8 cellular contexts compared by ENCODE assay signal in genomic region chr20:62740286-62741141, GRCh38. TPM values are rescaled to one million over a fixed set of nuclear protein-coding genes. Genes with fewer than 3 reads are reported as not detected.
DNase-seq lines count a peak whose midpoint lies in the region; ATAC-seq, FAIRE-seq and TF ChIP-seq lines count a peak whose summit lies in the region.

No MANE protein-coding gene starts in this region.

- H4K20me1 ChIP-seq in GM23248 (ENCODE audit: insufficient read depth): no peaks in the 10 kb centered on the region
- no peaks in the 10 kb centered on the region for H4K20me1 ChIP-seq in H1 (replicated peaks in 1 of 2; ENCODE audit: control insufficient read depth in 1 of 2, insufficient read depth in 2 of 2, low read length in 2 of 2)

- peaks cover 20% of the 10 kb centered on the region for H3K4me1 ChIP-seq in GM23248 (ENCODE audit: insufficient read depth)
- peaks cover 0 to 11% (median 5%) of the 10 kb centered on the region in 4 experiments; a peak in 5 of 7 replicates for H3K4me1 ChIP-seq in H1 (replicated peaks in 1 of 4; ENCODE audit: control insufficient read depth in 3 of 4, insufficient read depth in 4 of 4, low read length in 3 of 4)
- no peaks in the 10 kb centered on the region for H3K4me1 ChIP-seq in psoas muscle

- H3K27me3 ChIP-seq in GM23248 (replicated peaks; ENCODE audit: insufficient read depth) (no peaks in the 10 kb centered on the region), MG63 (no peaks in the 10 kb centered on the region), H1 (replicated peaks in 1 of 4; ENCODE audit: control insufficient read depth in 3 of 4, extremely low read depth in 1 of 4, insufficient read depth in 3 of 4, low read length in 3 of 4) (0 out of 7 replicates have a peak, but pooled peaks cover 0 to 3% (median 0%) of the 10 kb centered on the region in 4 experiments), psoas muscle (ENCODE audit: insufficient read depth in 3 of 3, low read length in 2 of 3) (peaks cover 0 to 74% (median 18%) of the 10 kb centered on the region in 3 donors)

- H3K9me2 ChIP-seq in GM23248 (ENCODE audit: insufficient read depth): no peaks in the 10 kb centered on the region

- H2BK20ac ChIP-seq in H1 (ENCODE audit: low read length): no peak overlapping the region

- TF ChIP-seq CTCF in H1 (IDR thresholded peaks at IDR 0.05; ENCODE audit: control extremely low read depth in 1 of 3, insufficient read depth in 1 of 3, low read depth in 1 of 3, low read length in 3 of 3) (no peak), psoas muscle (IDR thresholded peaks at IDR 0.05) (no peak)

- no peak overlapping the region for H3K4ac ChIP-seq in H1 (replicated peaks; ENCODE audit: insufficient read length, low read depth, low read length)

- H3K23me2 ChIP-seq in H1 (ENCODE audit: low read depth, low read length): no peaks in the 10 kb centered on the region

- WGBS in GM23248 (ENCODE audit: low coverage in 1 of 2, low lambda C conversion rate in 2 of 2, missing lambda C conversion rate in 2 of 2), 2 experiments: 19 to 23% methylated on average over 26 to 27 of the region's 28 CpGs
- whole genome bisulfite sequencing in H1 (ENCODE audit: extremely low coverage in 1 of 2, insufficient coverage in 1 of 2, insufficient read length in 1 of 2, insufficient replicate concordance in 2 of 2, low coverage in 1 of 2, low lambda C conversion rate in 2 of 2, missing lambda C conversion rate in 1 of 2), 2 experiments: 85% methylated on average over 28 of the region's 28 CpGs; no CpG with 5 or more reads in 1 of the 2 experiments
- 12 to 20% (median 16%) methylated on average over 28 of the region's 28 CpGs for WGBS in psoas muscle, 3 donors

- H2AK5ac ChIP-seq in H1 (ENCODE audit: low read depth, low read length): no peak overlapping the region

- no peak overlapping the region for H4K5ac ChIP-seq in H1 (ENCODE audit: insufficient read length, low read depth, low read length)

- FAIRE-seq in H1 (lab: Jason Lieb, UNC): no peak

- intact Hi-C loops in psoas muscle (cut with DNase I): no loop called here

- H2BK15ac ChIP-seq in H1 (ENCODE audit: low read length): 0 out of 2 replicates have a peak overlapping the region, but pooled peaks have one; percentile 8

- no peak overlapping the region; the same call in 1 of the 2 replicates for H4K8ac ChIP-seq in H1 (ENCODE audit: extremely low read depth, insufficient read depth, low read length)

- DNase-seq in DMS79 treated with DMSO at 0.1 percent for 48 hours (lab: John Stamatoyannopoulos, UW): peak; percentile 81
- peak; percentile 95 for DNase-seq in GM23248
- peak; percentile 92 for DNase-seq in MG63
- DNase-seq in activated CD4-positive, alpha-beta T cell treated with anti-CD3 and anti-CD28 coated beads, Interleukin-2, amount 50 U/mL, for 48 hours: peak; percentile 82 to 89
- DNase-seq in H1 (ENCODE audit: low read depth in 1 of 2, low spot score in 2 of 2): no peak
- DNase-seq in psoas muscle: peak in 1 of 2 donors; percentile 67
- DNase-seq in NCI-H2171 (lab: John Stamatoyannopoulos, UW): no peak
- DNase-seq in NCI-H748 (lab: John Stamatoyannopoulos, UW; ENCODE audit: unreplicated experiment): no peak

- H4K91ac ChIP-seq in H1 (replicated peaks; ENCODE audit: insufficient read length, low read length): no peak overlapping the region

- POLR2A ChIA-PET in H1 (lab: Charles Lee; ENCODE audit: partially characterized antibody): no interaction called here

- no peaks in the 10 kb centered on the region for H3K9me3 ChIP-seq in GM23248 (ENCODE audit: low read depth)
- no peaks in the 10 kb centered on the region for H3K9me3 ChIP-seq in MG63
- H3K9me3 ChIP-seq in H1 (ENCODE audit: insufficient read depth in 2 of 2, low read depth in 1 of 2, low read length in 1 of 2): no peaks in the 10 kb centered on the region
- no peaks in the 10 kb centered on the region for H3K9me3 ChIP-seq in psoas muscle

- H3K36me3 ChIP-seq in GM23248 (ENCODE audit: low read depth) (no peaks in the 10 kb centered on the region), MG63 (no peaks in the 10 kb centered on the region), H1 (ENCODE audit: control insufficient read depth in 2 of 4, insufficient read depth in 4 of 4, low read length in 3 of 4) (no peaks in the 10 kb centered on the region), psoas muscle (ENCODE audit: insufficient read depth in 1 of 2, low read depth in 1 of 2) (no peaks in the 10 kb centered on the region)

- H3K79me1 ChIP-seq in H1 (ENCODE audit: low read depth, low read length): no peaks in the 10 kb centered on the region

- H2BK12ac ChIP-seq in H1 (ENCODE audit: low read depth, low read length): no peak overlapping the region

- H3K4me2 ChIP-seq in GM23248 (ENCODE audit: unreplicated experiment) (peak overlapping the region; percentile 82), H1 (ENCODE audit: insufficient read depth in 1 of 2, low read depth in 2 of 2, low read length in 2 of 2) (no peak overlapping the region)

- H2AFZ ChIP-seq in GM23248 (peak overlapping the region; percentile 66), H1 (ENCODE audit: low read length) (no peak overlapping the region)

- in situ Hi-C loops in GM23248 (cut with MboI): no loop called here

- H3K9ac ChIP-seq in GM23248 (peak overlapping the region; percentile 58), H1 (replicated peaks in 1 of 4; ENCODE audit: extremely low read depth in 1 of 4, low read depth in 3 of 4, low read length in 3 of 4) (no peak overlapping the region)

- H3K27ac ChIP-seq in GM23248 (peak overlapping the region; percentile 79), H1 (ENCODE audit: low read depth, low read length) (no peak overlapping the region), psoas muscle (no peak overlapping the region)

- H3K4me3 ChIP-seq in GM23248: peak overlapping the region; percentile 58
- H3K4me3 ChIP-seq in MG63: peak overlapping the region; percentile 13; the same call in 1 of the 2 replicates
- no peak overlapping the region for H3K4me3 ChIP-seq in H1 (ENCODE audit: extremely low read depth in 1 of 4, insufficient read depth in 2 of 4, low read depth in 3 of 4, low read length in 4 of 4)
- no peak overlapping the region for H3K4me3 ChIP-seq in psoas muscle

- no peak overlapping the region for H2BK120ac ChIP-seq in H1 (replicated peaks; ENCODE audit: low read depth, low read length)

- no peak for TF ChIP-seq RAD21 in H1 (IDR thresholded peaks at IDR 0.05 in 1 of 2, conservative IDR thresholded peaks at IDR 0.05 in 1 of 2; ENCODE audit: low read depth in 2 of 2, low read length in 2 of 2)

- H3F3A ChIP-seq in GM23248 (ENCODE audit: insufficient read depth): peaks cover 13% of the 10 kb centered on the region; the same call in 1 of the 2 replicates

- ATAC-seq in psoas muscle: peak; percentile 17 to 58 (median 36)

- H2BK5ac ChIP-seq in H1 (ENCODE audit: low read depth, low read length): no peak overlapping the region; the same call in 1 of the 2 replicates

- TF ChIP-seq POLR2A in H1 (IDR thresholded peaks at IDR 0.05; ENCODE audit: control extremely low read depth in 1 of 2, low read depth in 2 of 2, low read length in 2 of 2): no peak

- H3K23ac ChIP-seq in H1 (ENCODE audit: insufficient read length): no peak overlapping the region

- TF ChIP-seq EP300 in H1 (IDR thresholded peaks at IDR 0.05; ENCODE audit: borderline replicate concordance in 1 of 2, low read depth in 2 of 2, low read length in 2 of 2): no peak

- H3K14ac ChIP-seq in H1 (ENCODE audit: insufficient read length): no peak overlapping the region

- H3K79me2 ChIP-seq in GM23248 (ENCODE audit: insufficient read depth): no peaks in the 10 kb centered on the region
- no peaks in the 10 kb centered on the region for H3K79me2 ChIP-seq in H1 (ENCODE audit: control insufficient read depth in 1 of 2, insufficient read depth in 2 of 2, low read length in 2 of 2)

- CTCF ChIA-PET in H1 (lab: Charles Lee; ENCODE audit: partially characterized antibody): interaction anchor here (0.7 to 2.9 kb wide), 12 partner anchors 10 to 257 kb away, joined by 3 to 9 read pairs (median 4); partner anchors contain the start of gene NTSR1

- no peak overlapping the region for H3K18ac ChIP-seq in H1 (ENCODE audit: extremely low read depth, low read length)

- H3K56ac ChIP-seq in H1 (replicated peaks; ENCODE audit: insufficient read length, low read depth, low read length): no peak overlapping the region

TF ChIP-seq in H1, 55 proteins besides CTCF, POLR2A, EP300 and RAD21 (continues in another document):
- TF ChIP-seq EGR1 (IDR thresholded peaks at IDR 0.05; ENCODE audit: borderline replicate concordance, low read depth, low read length): no peak

RNA-seq across cellular contexts. Expression of gene NTSR1, which starts 31.9 kb away (rescaled TPM):
- not detected in 2 replicates for total RNA-seq in GM23248 (2014; rRNA removed; shearing (Covaris generic))
- polyA plus RNA-seq in GM23248 (2016; fragmentation: Nextera tagmentation; extraction: Ambion mirVana): not detected in 2 replicates
- 0.40 TPM in 1 of 2 replicates, not detected in the other for total RNA-seq in MG63 (2014; rRNA removed; shearing (Covaris generic); ENCODE audit: low replicate concordance)
- 0.75 and 0.89 TPM in 2 replicates for total RNA-seq in H1 (2021; fragmentation: NEBNext Ultra II Directional; extraction: Animal tissue kit (Norgen Biotek cat#: 25700))
- polyA plus RNA-seq in H1 (2011; rRNA removed): 0.53 and 0.97 TPM in 2 replicates
- 0.32 TPM for polyA plus RNA-seq in H1 (2011; cell fraction: cytosol; rRNA removed)
- 0.53 TPM for polyA plus RNA-seq in H1 (2011; cell fraction: nucleus; rRNA removed)
- 0.15 to 0.68 TPM (median 0.34 TPM) in 4 replicates for polyA plus RNA-seq in H1 (2012, experiment 1 of 2)
- 0.43 TPM for polyA plus RNA-seq in H1 (2012, experiment 2 of 2)
- polyA plus RNA-seq in H1 (2013, experiment 1 of 2): 0.77 TPM
- 0.87 TPM for polyA plus RNA-seq in H1 (2013, experiment 2 of 2)
- polyA minus RNA-seq in H1 (2011; rRNA and poly(A)+ RNA removed): 0.19 and 0.24 TPM in 2 replicates
- not detected for polyA minus RNA-seq in H1 (2011; cell fraction: cytosol; rRNA and poly(A)+ RNA removed)
- polyA minus RNA-seq in H1 (2011; cell fraction: nucleus; rRNA and poly(A)+ RNA removed): 0.20 TPM
- under 1 TPM in 1 of 4 donors, not detected in 3; 0.08 TPM for total RNA-seq in psoas muscle
- under 1 TPM; 0.01 to 0.07 (median 0.04) TPM for polyA plus RNA-seq in psoas muscle

RNA-seq across cellular contexts. Expression of gene MRGBP, which starts 55.8 kb away (rescaled TPM):
- total RNA-seq in GM23248 (2014; rRNA removed; shearing (Covaris generic)): 15.7 and 17.7 TPM in 2 replicates
- 18.7 and 19.8 TPM in 2 replicates for polyA plus RNA-seq in GM23248 (2016; fragmentation: Nextera tagmentation; extraction: Ambion mirVana)
- 52.1 and 63.5 TPM in 2 replicates for total RNA-seq in MG63 (2014; rRNA removed; shearing (Covaris generic); ENCODE audit: low replicate concordance)
- 16.8 and 18.7 TPM in 2 replicates for total RNA-seq in H1 (2021; fragmentation: NEBNext Ultra II Directional; extraction: Animal tissue kit (Norgen Biotek cat#: 25700))
- polyA plus RNA-seq in H1 (2011; rRNA removed): 15.0 and 16.7 TPM in 2 replicates
- 16.9 TPM for polyA plus RNA-seq in H1 (2011; cell fraction: cytosol; rRNA removed)
- polyA plus RNA-seq in H1 (2011; cell fraction: nucleus; rRNA removed): 15.2 TPM
- 12.4 to 15.8 TPM (median 14.1 TPM) in 4 replicates for polyA plus RNA-seq in H1 (2012, experiment 1 of 2)
- 12.8 TPM for polyA plus RNA-seq in H1 (2012, experiment 2 of 2)
- polyA plus RNA-seq in H1 (2013, experiment 1 of 2): 12.5 TPM
- 13.0 TPM for polyA plus RNA-seq in H1 (2013, experiment 2 of 2)
- polyA minus RNA-seq in H1 (2011; rRNA and poly(A)+ RNA removed): 9.2 and 10.4 TPM in 2 replicates
- polyA minus RNA-seq in H1 (2011; cell fraction: cytosol; rRNA and poly(A)+ RNA removed): 7.4 TPM
- polyA minus RNA-seq in H1 (2011; cell fraction: nucleus; rRNA and poly(A)+ RNA removed): 9.5 TPM
- 1 to 10 TPM; 5.1 to 7.2 (median 5.7) TPM for total RNA-seq in psoas muscle
- 10 to 100 TPM in 1 of 3 donors, 1 to 10 TPM in 2; 6.5 to 11.4 (median 7.8) TPM for polyA plus RNA-seq in psoas muscle

Comparison
In these comparisons a context has a peak if more than half of its experiments do, and no peak if none do; other contexts are left out.
1. DNase-seq: peak in DMS79 treated with DMSO at 0.1 percent for 48 hours (single experiment), GM23248 (single experiment), MG63 (single experiment) and activated CD4-positive, alpha-beta T cell treated with anti-CD3 and anti-CD28 coated beads, Interleukin-2, amount 50 U/mL, for 48 hours (2 of 2); none in H1 (0 of 2), NCI-H2171 (single experiment) and NCI-H748 (single experiment).
2. H3K4me3 ChIP-seq: peak in GM23248 (single experiment) and MG63 (single experiment); none in H1 (0 of 4) and psoas muscle (single experiment).